In the genomic region with DNA sequence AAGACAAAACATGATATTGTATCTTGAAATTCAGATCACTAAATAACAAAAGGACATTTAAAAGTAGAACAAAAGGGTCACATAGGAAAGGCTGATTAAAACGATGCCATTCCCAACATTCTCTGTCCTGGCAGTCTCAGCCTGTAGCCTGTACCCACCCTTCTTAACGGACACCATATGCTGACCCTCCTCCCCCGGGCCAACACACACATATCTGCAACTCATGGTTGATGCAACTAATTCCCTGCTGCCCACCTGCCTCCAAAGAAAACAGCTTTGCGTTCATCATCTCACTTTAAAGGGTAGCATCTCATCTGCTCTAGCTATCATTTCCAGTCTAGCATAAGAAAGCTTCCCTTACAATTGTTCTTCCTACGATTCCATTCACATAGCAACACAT, we compare ENCODE assay signal across 1 cellular context.
TF ChIP-seq lines count a peak whose summit lies in the region.

No MANE protein-coding gene starts in this region.

TF ChIP-seq in GM23338, 12 proteins besides CTCF, POLR2A, EP300 and RAD21 (continued from another document):
- TF ChIP-seq, protein P1, sequence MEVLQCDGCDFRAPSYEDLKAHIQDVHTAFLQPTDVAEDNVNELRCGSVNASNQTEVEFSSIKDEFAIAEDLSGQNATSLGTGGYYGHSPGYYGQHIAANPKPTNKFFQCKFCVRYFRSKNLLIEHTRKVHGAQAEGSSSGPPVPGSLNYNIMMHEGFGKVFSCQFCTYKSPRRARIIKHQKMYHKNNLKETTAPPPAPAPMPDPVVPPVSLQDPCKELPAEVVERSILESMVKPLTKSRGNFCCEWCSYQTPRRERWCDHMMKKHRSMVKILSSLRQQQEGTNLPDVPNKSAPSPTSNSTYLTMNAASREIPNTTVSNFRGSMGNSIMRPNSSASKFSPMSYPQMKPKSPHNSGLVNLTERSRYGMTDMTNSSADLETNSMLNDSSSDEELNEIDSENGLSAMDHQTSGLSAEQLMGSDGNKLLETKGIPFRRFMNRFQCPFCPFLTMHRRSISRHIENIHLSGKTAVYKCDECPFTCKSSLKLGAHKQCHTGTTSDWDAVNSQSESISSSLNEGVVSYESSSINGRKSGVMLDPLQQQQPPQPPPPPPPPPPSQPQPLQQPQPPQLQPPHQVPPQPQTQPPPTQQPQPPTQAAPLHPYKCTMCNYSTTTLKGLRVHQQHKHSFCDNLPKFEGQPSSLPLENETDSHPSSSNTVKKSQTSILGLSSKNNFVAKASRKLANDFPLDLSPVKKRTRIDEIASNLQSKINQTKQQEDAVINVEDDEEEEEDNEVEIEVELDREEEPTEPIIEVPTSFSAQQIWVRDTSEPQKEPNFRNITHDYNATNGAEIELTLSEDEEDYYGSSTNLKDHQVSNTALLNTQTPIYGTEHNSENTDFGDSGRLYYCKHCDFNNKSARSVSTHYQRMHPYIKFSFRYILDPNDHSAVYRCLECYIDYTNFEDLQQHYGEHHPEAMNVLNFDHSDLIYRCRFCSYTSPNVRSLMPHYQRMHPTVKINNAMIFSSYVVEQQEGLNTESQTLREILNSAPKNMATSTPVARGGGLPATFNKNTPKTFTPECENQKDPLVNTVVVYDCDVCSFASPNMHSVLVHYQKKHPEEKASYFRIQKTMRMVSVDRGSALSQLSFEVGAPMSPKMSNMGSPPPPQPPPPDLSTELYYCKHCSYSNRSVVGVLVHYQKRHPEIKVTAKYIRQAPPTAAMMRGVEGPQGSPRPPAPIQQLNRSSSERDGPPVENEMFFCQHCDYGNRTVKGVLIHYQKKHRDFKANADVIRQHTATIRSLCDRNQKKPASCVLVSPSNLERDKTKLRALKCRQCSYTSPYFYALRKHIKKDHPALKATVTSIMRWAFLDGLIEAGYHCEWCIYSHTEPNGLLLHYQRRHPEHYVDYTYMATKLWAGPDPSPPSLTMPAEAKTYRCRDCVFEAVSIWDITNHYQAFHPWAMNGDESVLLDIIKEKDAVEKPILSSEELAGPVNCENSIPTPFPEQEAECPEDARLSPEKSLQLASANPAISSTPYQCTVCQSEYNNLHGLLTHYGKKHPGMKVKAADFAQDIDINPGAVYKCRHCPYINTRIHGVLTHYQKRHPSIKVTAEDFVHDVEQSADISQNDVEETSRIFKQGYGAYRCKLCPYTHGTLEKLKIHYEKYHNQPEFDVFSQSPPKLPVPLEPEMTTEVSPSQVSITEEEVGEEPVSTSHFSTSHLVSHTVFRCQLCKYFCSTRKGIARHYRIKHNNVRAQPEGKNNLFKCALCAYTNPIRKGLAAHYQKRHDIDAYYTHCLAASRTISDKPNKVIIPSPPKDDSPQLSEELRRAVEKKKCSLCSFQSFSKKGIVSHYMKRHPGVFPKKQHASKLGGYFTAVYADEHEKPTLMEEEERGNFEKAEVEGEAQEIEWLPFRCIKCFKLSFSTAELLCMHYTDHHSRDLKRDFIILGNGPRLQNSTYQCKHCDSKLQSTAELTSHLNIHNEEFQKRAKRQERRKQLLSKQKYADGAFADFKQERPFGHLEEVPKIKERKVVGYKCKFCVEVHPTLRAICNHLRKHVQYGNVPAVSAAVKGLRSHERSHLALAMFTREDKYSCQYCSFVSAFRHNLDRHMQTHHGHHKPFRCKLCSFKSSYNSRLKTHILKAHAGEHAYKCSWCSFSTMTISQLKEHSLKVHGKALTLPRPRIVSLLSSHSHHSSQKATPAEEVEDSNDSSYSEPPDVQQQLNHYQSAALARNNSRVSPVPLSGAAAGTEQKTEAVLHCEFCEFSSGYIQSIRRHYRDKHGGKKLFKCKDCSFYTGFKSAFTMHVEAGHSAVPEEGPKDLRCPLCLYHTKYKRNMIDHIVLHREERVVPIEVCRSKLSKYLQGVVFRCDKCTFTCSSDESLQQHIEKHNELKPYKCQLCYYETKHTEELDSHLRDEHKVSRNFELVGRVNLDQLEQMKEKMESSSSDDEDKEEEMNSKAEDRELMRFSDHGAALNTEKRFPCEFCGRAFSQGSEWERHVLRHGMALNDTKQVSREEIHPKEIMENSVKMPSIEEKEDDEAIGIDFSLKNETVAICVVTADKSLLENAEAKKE (CRISPR knock-in tag; IDR thresholded peaks at IDR 0.05): no peak
